Comparison of ENCODE assay signal across 19 cellular contexts in the genomic region with DNA sequence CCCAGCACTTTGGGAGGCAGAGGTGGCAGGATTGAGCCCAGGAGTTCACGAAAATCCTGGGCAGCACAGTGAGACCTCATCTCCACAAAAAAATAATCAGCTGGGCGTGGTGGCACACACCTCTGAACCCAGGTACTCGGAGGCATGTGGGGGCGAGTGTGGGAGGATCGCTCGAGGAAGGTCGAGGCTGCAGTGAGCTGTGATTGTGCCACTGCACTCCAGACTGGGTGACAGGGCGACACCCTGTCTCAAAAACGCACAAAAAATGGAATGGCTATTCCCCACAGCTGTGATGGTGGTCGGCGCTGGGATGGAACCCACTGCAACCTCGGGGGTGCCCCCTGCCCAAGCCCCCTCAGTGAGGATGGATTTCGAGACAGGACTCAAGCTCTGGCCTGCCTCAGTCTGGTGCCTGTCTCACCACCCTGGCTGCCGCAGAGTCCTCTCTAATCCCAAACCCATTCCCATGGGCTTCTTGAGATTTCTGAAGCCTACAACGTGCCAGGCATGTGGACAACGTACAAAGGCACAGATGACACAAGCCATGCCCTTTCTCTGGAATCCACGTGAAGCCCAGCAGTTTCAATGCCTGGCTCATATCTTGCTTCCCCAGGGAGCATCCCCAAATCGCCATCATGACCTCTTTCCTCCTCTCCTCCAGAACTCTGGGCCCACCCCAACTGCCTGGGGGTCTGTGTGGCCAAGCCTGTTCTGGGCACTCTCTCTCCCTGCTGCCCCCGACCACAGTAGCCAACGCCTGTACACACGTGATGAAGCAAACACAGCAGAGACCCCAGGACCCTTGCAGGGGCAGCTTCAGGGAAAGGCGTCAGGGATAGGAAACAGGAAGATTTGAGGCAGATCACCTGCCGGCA. TPM values are rescaled to one million over a fixed set of nuclear protein-coding genes. Genes with fewer than 3 reads are reported as not detected.
DNase-seq lines count a peak whose midpoint lies in the region; ATAC-seq and TF ChIP-seq lines count a peak whose summit lies in the region.
"Had no signal": no experiment of that assay in that cellular context is flagged by ENCODE, and none has a peak within 500 bp of the region (broad histone marks: within the 10 kb centered on the region; RNA-seq: fewer than 3 reads in every experiment).

No MANE protein-coding gene starts in this region.

- H3K27ac Mint-ChIP-seq in osteocyte (ENCODE audit: unreplicated experiment), result no peak overlapping the region
- H3K27ac Mint-ChIP-seq: CD8-positive, alpha-beta T cell; HFFc6 had no signal

- H3K36me3 Mint-ChIP-seq in osteocyte (ENCODE audit: unreplicated experiment), result no peaks in the 10 kb centered on the region

- no peak overlapping the region for H3K4me3 Mint-ChIP-seq in osteocyte (ENCODE audit: unreplicated experiment)
- H3K4me3 Mint-ChIP-seq: CD8-positive, alpha-beta T cell; HFFc6 had no signal

- peaks cover 4% of the 10 kb centered on the region for H3K27me3 Mint-ChIP-seq in osteocyte (ENCODE audit: unreplicated experiment)

- whole genome bisulfite sequencing in esophagus muscularis mucosa, result 73% methylated on average over 15 of the region's 23 CpGs

- TF ChIP-seq POLR2A in esophagus muscularis mucosa (IDR thresholded peaks at IDR 0.05; ENCODE audit: low read depth) (no peak), uterus (IDR thresholded peaks at IDR 0.05) (no peak)

- H3K9me3 ChIP-seq in left ventricle myocardium inferior (replicated peaks), result peaks cover 13% of the 10 kb centered on the region
- peaks cover 0 to 9% (median 0%) of the 10 kb centered on the region in 4 donors for H3K9me3 ChIP-seq in esophagus muscularis mucosa
- no peaks in the 10 kb centered on the region for H3K9me3 ChIP-seq in uterus
- H3K9me3 ChIP-seq: BE2C had no signal

- no peak for TF ChIP-seq EP300 in esophagus muscularis mucosa (IDR thresholded peaks at IDR 0.05)

- H3K4me3 ChIP-seq in left ventricle myocardium inferior (no peak overlapping the region), esophagus muscularis mucosa (peak overlapping the region in 1 of 4 donors; percentile 5), uterus (no peak overlapping the region)
- H3K4me3 ChIP-seq: K562 had no signal

- DNase-seq in left ventricle myocardium inferior (no peak), Right ventricle myocardium superior (no peak), esophagus muscularis mucosa (ENCODE audit: extremely low spot score) (no peak), osteocyte (ENCODE audit: extremely low spot score, unreplicated experiment) (peak; percentile 79), uterus (no peak), cerebellar nuclear complex (lab: John Stamatoyannopoulos, UW) (no peak), SK-N-DZ (ENCODE audit: low spot score) (no peak)
- DNase-seq: Calu3; CD8-positive, alpha-beta T cell; DMS53; HFFc6; NCI-H1105 treated with DMSO at 0.1 percent for 48 hours; NCI-H1694; NCI-H2081 treated with DMSO at 0.1 percent for 48 hours; NCI-H446 treated with DMSO at 0.1 percent for 48 hours had no signal

- H3K36me3 ChIP-seq in left ventricle myocardium inferior (no peaks in the 10 kb centered on the region), esophagus muscularis mucosa (no peaks in the 10 kb centered on the region), uterus (no peaks in the 10 kb centered on the region)
- H3K36me3 ChIP-seq: BE2C had no signal

- H3K27me3 ChIP-seq in left ventricle myocardium inferior (ENCODE audit: low read depth) (peaks cover 14% of the 10 kb centered on the region), esophagus muscularis mucosa (no peaks in the 10 kb centered on the region), uterus (no peaks in the 10 kb centered on the region)
- H3K27me3 ChIP-seq: BE2C had no signal

- H3K4me1 ChIP-seq in left ventricle myocardium inferior, result peaks cover 10% of the 10 kb centered on the region
- H3K4me1 ChIP-seq in esophagus muscularis mucosa, result peaks cover 3 to 55% (median 45%) of the 10 kb centered on the region in 4 donors
- H3K4me1 ChIP-seq in uterus, result peaks cover 0 to 3% of the 10 kb centered on the region in 2 donors
- H3K4me1 ChIP-seq: BE2C had no signal

- TF ChIP-seq CTCF in left ventricle myocardium inferior (IDR thresholded peaks at IDR 0.05; ENCODE audit: borderline replicate concordance), result no peak
- TF ChIP-seq CTCF in esophagus muscularis mucosa (IDR thresholded peaks at IDR 0.05), result no peak
- TF ChIP-seq CTCF in osteocyte (IDR thresholded peaks at IDR 0.05), result no peak
- no peak for TF ChIP-seq CTCF in uterus (IDR thresholded peaks at IDR 0.05)

- intact Hi-C loops in left ventricle myocardium inferior (cut with micrococcal nuclease) (no loop called here), Right ventricle myocardium superior (cut with DNase I) (no loop called here), esophagus muscularis mucosa (cut with DNase I) (loop anchor here (5.0 kb wide), 1 partner anchor 132 kb away; no protein-coding TSS in a partner anchor), uterus (cut with DNase I; ENCODE audit: low total_unique reads) (no loop called here)

- peaks cover 19% of the 10 kb centered on the region for H3K9me3 Mint-ChIP-seq in osteocyte (ENCODE audit: unreplicated experiment)
- H3K9me3 Mint-ChIP-seq: CD8-positive, alpha-beta T cell had no signal

- ATAC-seq in Right ventricle myocardium superior (ENCODE audit: poor library complexity) (no peak), HG03432 (IDR thresholded peaks at IDR 0.05; ENCODE audit: unreplicated experiment) (no peak)
- ATAC-seq: CD8-positive, alpha-beta T cell; K562; Panc1 had no signal

- H3K4me1 Mint-ChIP-seq in osteocyte (ENCODE audit: unreplicated experiment), result no peaks in the 10 kb centered on the region

- H3K27ac ChIP-seq in left ventricle myocardium inferior (replicated peaks) (peak overlapping the region; percentile 65), esophagus muscularis mucosa (replicated peaks in 1 of 4) (peak overlapping the region; percentile 77 to 81 (median 78)), uterus (peak overlapping the region; percentile 60 to 65)

RNA-seq across cellular contexts. Expression of gene ADAMTS17, which starts 32.4 kb away (rescaled TPM):
- total RNA-seq in left ventricle myocardium inferior (0.99 TPM), Right ventricle myocardium superior (1.7 TPM), esophagus muscularis mucosa (10 to 100 TPM in 1 of 4 donors, 1 to 10 TPM in 3; 5.3 to 12.0 (median 6.6) TPM), osteocyte (0.39 and 1.5 TPM in 2 replicates), uterus (10 to 100 TPM in 1 of 4 donors, 1 to 10 TPM in 2, not detected in 1; 3.1 to 17.1 (median 8.1) TPM)
- polyA plus RNA-seq in SK-N-DZ (2014; cell fraction: cytosol; rRNA removed), result 4.2 and 11.2 TPM in 2 replicates
- 7.2 and 7.8 TPM in 2 replicates for polyA plus RNA-seq in SK-N-DZ (2014; cell fraction: nucleus; rRNA removed)
- total RNA-seq: HFFc6 had no signal
